2 cellular contexts compared by ENCODE assay signal in genomic region chr6:3751730-3752537, GRCh38.
TF ChIP-seq lines count a peak whose summit lies in the region.

No MANE protein-coding gene starts in this region.

TF ChIP-seq in HEK293, 187 proteins besides CTCF, POLR2A, EP300 and RAD21 (continued from another document):
- TF ChIP-seq ELK4 (IDR thresholded peaks at IDR 0.05; ENCODE audit: borderline replicate concordance, low read depth, low read length), result no peak
- TF ChIP-seq SP3 (tag by site-specific recombination; IDR thresholded peaks at IDR 0.05), result peak; percentile 31; the same call in 1 of the 2 replicates
- TF ChIP-seq ZNF837 (tag by site-specific recombination; IDR thresholded peaks at IDR 0.05), result no peak
- no peak for TF ChIP-seq KLF7 (tag by site-specific recombination; IDR thresholded peaks at IDR 0.05; ENCODE audit: borderline replicate concordance)
- TF ChIP-seq ZNF2 (tag by site-specific recombination; IDR thresholded peaks at IDR 0.05), result no peak
- TF ChIP-seq ZNF544 (tag by site-specific recombination; IDR thresholded peaks at IDR 0.05), result no peak
- TF ChIP-seq ZNF132 (tag by site-specific recombination; IDR thresholded peaks at IDR 0.05; ENCODE audit: borderline replicate concordance), result no peak
- no peak for TF ChIP-seq ZNF121 (tag by site-specific recombination; IDR thresholded peaks at IDR 0.05)

TF ChIP-seq in HepG2, 621 proteins besides CTCF, POLR2A, EP300 and RAD21 (continued from another document and continues in another):
- TF ChIP-seq E2F2 (CRISPR knock-in tag; IDR thresholded peaks at IDR 0.05; ENCODE audit: borderline replicate concordance) (peak; percentile 62; the same call in 1 of the 2 replicates), ZNF205 (CRISPR knock-in tag; IDR thresholded peaks at IDR 0.05) (0 out of 2 replicates have a peak, but pooled peaks have one; percentile 36), ZNF160 (CRISPR knock-in tag; IDR thresholded peaks at IDR 0.05) (peak; percentile 31; the same call in 1 of the 2 replicates), ZMAT3 (CRISPR knock-in tag; conservative IDR thresholded peaks at IDR 0.05) (peak; percentile 95; the same call in 1 of the 2 replicates), ZNF710 (CRISPR knock-in tag; IDR thresholded peaks at IDR 0.05; ENCODE audit: borderline replicate concordance) (no peak), MAFF (IDR thresholded peaks at IDR 0.05; ENCODE audit: low read depth, low read length) (no peak), ZNF136 (CRISPR knock-in tag; IDR thresholded peaks at IDR 0.05; ENCODE audit: low read depth) (no peak), ZNF343 (CRISPR knock-in tag; IDR thresholded peaks at IDR 0.05) (no peak), ZNF563 (CRISPR knock-in tag; IDR thresholded peaks at IDR 0.05) (peak; percentile 96; the same call in 1 of the 2 replicates), ATAD3A (CRISPR knock-in tag; IDR thresholded peaks at IDR 0.05) (no peak), ATF5 (CRISPR knock-in tag; IDR thresholded peaks at IDR 0.05; ENCODE audit: low read depth) (no peak), ISX (CRISPR knock-in tag; conservative IDR thresholded peaks at IDR 0.05) (no peak), SIN3B (IDR thresholded peaks at IDR 0.05; ENCODE audit: low read length) (no peak), RBAK (CRISPR knock-in tag; IDR thresholded peaks at IDR 0.05) (no peak), ZNF781 (CRISPR knock-in tag; IDR thresholded peaks at IDR 0.05; ENCODE audit: borderline replicate concordance, not compliant biosample characterization) (no peak), ZNF687 (CRISPR knock-in tag; IDR thresholded peaks at IDR 0.05) (peak; percentile 80), ETV6 (CRISPR knock-in tag; conservative IDR thresholded peaks at IDR 0.05) (peak; percentile 34; the same call in 1 of the 2 replicates), ZNF34 (CRISPR knock-in tag; IDR thresholded peaks at IDR 0.05; ENCODE audit: borderline replicate concordance) (no peak), ZNF841 (CRISPR knock-in tag; IDR thresholded peaks at IDR 0.05; ENCODE audit: borderline replicate concordance) (peak; percentile 83; the same call in 1 of the 2 replicates), ZNF816 (CRISPR knock-in tag; IDR thresholded peaks at IDR 0.05; ENCODE audit: borderline replicate concordance) (peak; percentile 77; the same call in 1 of the 2 replicates), PATZ1 (CRISPR knock-in tag; IDR thresholded peaks at IDR 0.05) (peak; percentile 76; the same call in 1 of the 2 replicates), ARNT2 (CRISPR knock-in tag; IDR thresholded peaks at IDR 0.05; ENCODE audit: low read depth) (0 out of 2 replicates have a peak, but pooled peaks have one; percentile 33), CHD2 (IDR thresholded peaks at IDR 0.05; ENCODE audit: low read depth, low read length) (no peak), THAP11 (CRISPR knock-in tag; IDR thresholded peaks at IDR 0.05) (peak; percentile 71), PITX1 (CRISPR knock-in tag; IDR thresholded peaks at IDR 0.05) (peak; percentile 42; the same call in 1 of the 2 replicates), ZNF367 (CRISPR knock-in tag; IDR thresholded peaks at IDR 0.05; ENCODE audit: borderline replicate concordance) (0 out of 2 replicates have a peak, but pooled peaks have one; percentile 45), ZSCAN30 (CRISPR knock-in tag; IDR thresholded peaks at IDR 0.05) (0 out of 2 replicates have a peak, but pooled peaks have one; percentile 78), MLX (CRISPR knock-in tag; IDR thresholded peaks at IDR 0.05) (peak; percentile 63; the same call in 1 of the 2 replicates), AGO2 (optimal IDR thresholded peaks at IDR 0.05; ENCODE audit: low read depth, low read length) (peak; percentile 67), HIVEP1 (CRISPR knock-in tag; IDR thresholded peaks at IDR 0.05) (peak; percentile 74), THAP8 (CRISPR knock-in tag; IDR thresholded peaks at IDR 0.05; ENCODE audit: borderline replicate concordance) (0 out of 2 replicates have a peak, but pooled peaks have one; percentile 36), ZNF605 (CRISPR knock-in tag; IDR thresholded peaks at IDR 0.05) (0 out of 2 replicates have a peak, but pooled peaks have one; percentile 46), LRRFIP1 (CRISPR knock-in tag; conservative IDR thresholded peaks at IDR 0.05) (no peak), FOXM1 (CRISPR knock-in tag; IDR thresholded peaks at IDR 0.05) (no peak), FOXC1 (CRISPR knock-in tag; IDR thresholded peaks at IDR 0.05; ENCODE audit: borderline replicate concordance) (no peak), ETS1 (CRISPR knock-in tag; IDR thresholded peaks at IDR 0.05) (0 out of 2 replicates have a peak, but pooled peaks have one; percentile 4), NONO (IDR thresholded peaks at IDR 0.05) (no peak), NONO (CRISPR knock-in tag; conservative IDR thresholded peaks at IDR 0.05) (peak; percentile 87; the same call in 1 of the 2 replicates), ZNF331 (CRISPR knock-in tag; IDR thresholded peaks at IDR 0.05) (peak; percentile 54), ZBTB43 (CRISPR knock-in tag; conservative IDR thresholded peaks at IDR 0.05) (no peak), ZNF296 (CRISPR knock-in tag; conservative IDR thresholded peaks at IDR 0.05) (no peak)
